In the genomic region with DNA sequence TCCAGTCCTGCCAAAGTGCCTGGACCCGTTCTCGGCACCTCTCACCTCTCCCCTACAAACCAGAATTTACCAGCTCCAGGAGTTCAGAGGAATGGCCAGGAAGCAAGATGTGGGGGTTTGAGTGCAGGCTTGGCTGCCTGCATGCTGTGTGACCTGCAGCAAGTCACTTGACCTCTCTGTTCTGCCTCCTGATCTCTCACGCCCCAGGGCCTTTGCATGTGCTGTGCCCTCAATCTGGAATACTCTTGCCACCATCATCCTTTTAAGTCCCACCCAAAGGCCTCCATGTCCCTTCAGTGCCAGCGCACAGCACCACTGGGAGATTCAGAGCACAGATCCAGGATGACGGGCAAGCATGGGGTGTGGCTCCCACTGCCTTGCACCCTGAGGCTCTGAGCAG, we compare ENCODE assay signal across 1 cellular context.
TF ChIP-seq lines count a peak whose summit lies in the region.

No MANE protein-coding gene starts in this region.

TF ChIP-seq in H1, 55 proteins besides CTCF, POLR2A, EP300 and RAD21:
- TF ChIP-seq KDM1A (IDR thresholded peaks at IDR 0.05; ENCODE audit: borderline replicate concordance, low read length) = peak; percentile 99
- TF ChIP-seq SAP30 (IDR thresholded peaks at IDR 0.05; ENCODE audit: insufficient read depth, insufficient replicate concordance, low read length) = no peak
- TF ChIP-seq HDAC2 (IDR thresholded peaks at IDR 0.05; ENCODE audit: borderline replicate concordance in 1 of 2, low read depth in 2 of 2, low read length in 2 of 2) = peak in 1 of 2 experiments; percentile 85; a peak in 1 of 4 replicates
TF ChIP-seq in H1: peak in this region for 2.
